ENCODE assay signal across 15 cellular contexts in genomic region chr10:131652416-131652815, GRCh38.
"Had no signal": no experiment of that assay in that cellular context is flagged by ENCODE, and none has a peak within 500 bp of the region (broad histone marks: within the 10 kb centered on the region; RNA-seq: fewer than 3 reads in every experiment).

No MANE protein-coding gene starts in this region.

- H3K4me1 Mint-ChIP-seq: immature natural killer cell; stimulated activated memory B cell treated with anti-CD40 and anti-IgM and Interleukin-4, amounts not matched to agents 10 μg/mL and 1 μg/mL and 100 μg/mL, for 72 hours had no signal

- H3K27ac Mint-ChIP-seq: activated naive CD4-positive, alpha-beta T cell treated with anti-CD3 and anti-CD28 coated beads, Interleukin-2, amount 50 U/mL, for 72 hours; activated T-cell treated with anti-CD3 and anti-CD28 coated beads, Interleukin-2, amount 50 U/mL, for 24 hours; immature natural killer cell; stimulated activated memory B cell treated with anti-CD40 and anti-IgM and Interleukin-4, amounts not matched to agents 10 μg/mL and 1 μg/mL and 100 μg/mL, for 72 hours; type B pancreatic cell had no signal

- DNase-seq: activated effector memory CD4-positive, alpha-beta T cell treated with Interleukin-2 at 50 U/mL for 16 hours; activated T-cell treated with anti-CD3 and anti-CD28 coated beads, Interleukin-2, amount 50 U/mL, for 24 hours; brain microvascular endothelial cell; cerebellar nuclear complex; immature natural killer cell; left colon; mammary epithelial cell; pancreas; small intestine; substantia nigra had no signal

- H3K27me3 ChIP-seq: brain microvascular endothelial cell, pancreas had no signal

- H3K27ac ChIP-seq: brain microvascular endothelial cell, pancreas had no signal

- H3K9me3 Mint-ChIP-seq: activated naive CD4-positive, alpha-beta T cell treated with anti-CD3 and anti-CD28 coated beads, Interleukin-2, amount 50 U/mL, for 72 hours; activated T-cell treated with anti-CD3 and anti-CD28 coated beads, Interleukin-2, amount 50 U/mL, for 24 hours; neural crest cell; type B pancreatic cell had no signal

- FAIRE-seq: pancreas, small intestine had no signal

- H3K36me3 ChIP-seq: brain microvascular endothelial cell, pancreas had no signal

- H3K9me3 ChIP-seq: pancreas had no signal

- H3K4me1 ChIP-seq: pancreas had no signal

- ATAC-seq: activated CD4-positive, CD25-positive, alpha-beta regulatory T cell treated with anti-CD3 and anti-CD28 coated beads, Interleukin-2, amount 50 U/mL, for 24 hours; activated naive CD4-positive, alpha-beta T cell treated with anti-CD3 and anti-CD28 coated beads, Interleukin-2, amount 50 U/mL, for 72 hours; left colon; pancreas; stimulated activated memory B cell treated with anti-CD40 and anti-IgM and Interleukin-4, amounts not matched to agents 10 μg/mL and 1 μg/mL and 100 μg/mL, for 72 hours had no signal

- H3K4me3 ChIP-seq: pancreas had no signal

- H3K36me3 Mint-ChIP-seq: activated naive CD4-positive, alpha-beta T cell treated with anti-CD3 and anti-CD28 coated beads, Interleukin-2, amount 50 U/mL, for 72 hours; immature natural killer cell; stimulated activated memory B cell treated with anti-CD40 and anti-IgM and Interleukin-4, amounts not matched to agents 10 μg/mL and 1 μg/mL and 100 μg/mL, for 72 hours; type B pancreatic cell had no signal

- H3K4me3 Mint-ChIP-seq: activated T-cell treated with anti-CD3 and anti-CD28 coated beads, Interleukin-2, amount 50 U/mL, for 24 hours; immature natural killer cell; neural crest cell; stimulated activated memory B cell treated with anti-CD40 and anti-IgM and Interleukin-4, amounts not matched to agents 10 μg/mL and 1 μg/mL and 100 μg/mL, for 72 hours; type B pancreatic cell had no signal
